31 cellular contexts compared by ENCODE assay signal in genomic region chr1:192958871-192959270, GRCh38.
DNase-seq lines count a peak whose midpoint lies in the region; ATAC-seq, FAIRE-seq and TF ChIP-seq lines count a peak whose summit lies in the region.
"Had no signal": no experiment of that assay in that cellular context is flagged by ENCODE, and none has a peak within 500 bp of the region (broad histone marks: within the 10 kb centered on the region; RNA-seq: fewer than 3 reads in every experiment).

No MANE protein-coding gene starts in this region.

- no peak overlapping the region for H3K27ac Mint-ChIP-seq in endodermal cell
- H3K27ac Mint-ChIP-seq: activated CD8-positive, alpha-beta memory T cell treated with anti-CD3 and anti-CD28 coated beads, Interleukin-2, amount 10 ng/mL, durations not matched to agents 7 days and 5 days; activated naive CD4-positive, alpha-beta T cell treated with anti-CD3 and anti-CD28 coated beads, Interleukin-2, amount 10 ng/mL, durations not matched to agents 7 days and 5 days; activated T-cell treated with anti-CD3 and anti-CD28 coated beads, Interleukin-2, amount 50 U/mL, for 72 hours; B cell; CD8-positive, alpha-beta memory T cell; stimulated activated effector memory CD8-positive, alpha-beta T cell treated with anti-CD3 and anti-CD28 coated beads, Interleukin-12 subunit alpha, Interleukin-12 subunit beta, amount 100 ng/mL, for 72 hours; WTC11 had no signal

- H3K27me3 ChIP-seq in endodermal cell (ENCODE audit: control insufficient read depth, insufficient read depth, low read length, poor library complexity, severe bottlenecking): no peaks in the 10 kb centered on the region
- H3K27me3 ChIP-seq: heart right ventricle, neutrophil, upper lobe of left lung had no signal

- no peak for TF ChIP-seq CTCF in epithelial cell of esophagus (IDR thresholded peaks at IDR 0.05; ENCODE audit: insufficient read depth, low read depth, low read length, missing control alignments)
- TF ChIP-seq CTCF in endodermal cell (conservative IDR thresholded peaks at IDR 0.05): no peak

- no peaks in the 10 kb centered on the region for H3K27me3 Mint-ChIP-seq in endodermal cell (ENCODE audit: insufficient read depth)
- H3K27me3 Mint-ChIP-seq: activated CD8-positive, alpha-beta memory T cell treated with anti-CD3 and anti-CD28 coated beads, Interleukin-2, amount 10 ng/mL, durations not matched to agents 7 days and 5 days; activated naive CD4-positive, alpha-beta T cell treated with anti-CD3 and anti-CD28 coated beads, Interleukin-2, amount 10 ng/mL, durations not matched to agents 7 days and 5 days; B cell; CD8-positive, alpha-beta memory T cell had no signal

- no peak for ATAC-seq in GM21526 (IDR thresholded peaks at IDR 0.05; ENCODE audit: low FRiP score, unreplicated experiment)
- ATAC-seq: activated CD8-positive, alpha-beta memory T cell treated with anti-CD3 and anti-CD28 coated beads, Interleukin-2, amount 10 ng/mL, durations not matched to agents 7 days and 5 days; activated T-cell treated with anti-CD3 and anti-CD28 coated beads, Interleukin-2, amount 50 U/mL, for 72 hours; HCT116; heart right ventricle; stimulated activated effector memory CD8-positive, alpha-beta T cell treated with anti-CD3 and anti-CD28 coated beads, Interleukin-12 subunit alpha, Interleukin-12 subunit beta, amount 100 ng/mL, for 72 hours; WTC11 had no signal

- no peaks in the 10 kb centered on the region for H3K4me1 ChIP-seq in endodermal cell (ENCODE audit: control insufficient read depth, insufficient read depth, low read length)
- H3K4me1 ChIP-seq: heart right ventricle, upper lobe of left lung had no signal

- no peak overlapping the region for H3K4me3 Mint-ChIP-seq in endodermal cell
- H3K4me3 Mint-ChIP-seq: activated CD8-positive, alpha-beta memory T cell treated with anti-CD3 and anti-CD28 coated beads, Interleukin-2, amount 10 ng/mL, durations not matched to agents 7 days and 5 days; activated naive CD4-positive, alpha-beta T cell treated with anti-CD3 and anti-CD28 coated beads, Interleukin-2, amount 10 ng/mL, durations not matched to agents 7 days and 5 days; activated T-cell treated with anti-CD3 and anti-CD28 coated beads, Interleukin-2, amount 50 U/mL, for 72 hours; B cell; CD8-positive, alpha-beta memory T cell; stimulated activated effector memory CD8-positive, alpha-beta T cell treated with anti-CD3 and anti-CD28 coated beads, Interleukin-12 subunit alpha, Interleukin-12 subunit beta, amount 100 ng/mL, for 72 hours; WTC11 had no signal

- H3K4me1 Mint-ChIP-seq in endodermal cell: no peaks in the 10 kb centered on the region
- H3K4me1 Mint-ChIP-seq: activated naive CD4-positive, alpha-beta T cell treated with anti-CD3 and anti-CD28 coated beads, Interleukin-2, amount 10 ng/mL, durations not matched to agents 7 days and 5 days; B cell; WTC11 had no signal

- no peaks in the 10 kb centered on the region for H3K9me3 ChIP-seq in endodermal cell (ENCODE audit: control insufficient read depth, low read length)
- H3K9me3 ChIP-seq: heart right ventricle, neutrophil, upper lobe of left lung had no signal

- no peak overlapping the region for H3K9ac ChIP-seq in endodermal cell (ENCODE audit: extremely low read depth, low read length, poor library complexity, severe bottlenecking)

- H3K4me3 ChIP-seq in epithelial cell of esophagus (ENCODE audit: low read length) (no peak overlapping the region), endodermal cell (ENCODE audit: low read length) (no peak overlapping the region)
- H3K4me3 ChIP-seq: heart right ventricle, PC-9, upper lobe of left lung had no signal

- no peaks in the 10 kb centered on the region for H3K36me3 ChIP-seq in endodermal cell (ENCODE audit: control insufficient read depth, insufficient read depth, low read length)
- H3K36me3 ChIP-seq: heart right ventricle, neutrophil, upper lobe of left lung had no signal

- FAIRE-seq in G401.6 (lab: Jason Lieb, UNC): peak; percentile 17

- no peaks in the 10 kb centered on the region for H3K36me3 Mint-ChIP-seq in endodermal cell (ENCODE audit: low read depth)
- H3K36me3 Mint-ChIP-seq: activated naive CD4-positive, alpha-beta T cell treated with anti-CD3 and anti-CD28 coated beads, Interleukin-2, amount 10 ng/mL, durations not matched to agents 7 days and 5 days; stimulated activated effector memory CD8-positive, alpha-beta T cell treated with anti-CD3 and anti-CD28 coated beads, Interleukin-12 subunit alpha, Interleukin-12 subunit beta, amount 100 ng/mL, for 72 hours; WTC11 had no signal

- no peaks in the 10 kb centered on the region for H3K9me3 Mint-ChIP-seq in endodermal cell
- H3K9me3 Mint-ChIP-seq: activated naive CD4-positive, alpha-beta T cell treated with anti-CD3 and anti-CD28 coated beads, Interleukin-2, amount 10 ng/mL, durations not matched to agents 7 days and 5 days; activated T-cell treated with anti-CD3 and anti-CD28 coated beads, Interleukin-2, amount 50 U/mL, for 72 hours; CD8-positive, alpha-beta memory T cell; stimulated activated effector memory CD8-positive, alpha-beta T cell treated with anti-CD3 and anti-CD28 coated beads, Interleukin-12 subunit alpha, Interleukin-12 subunit beta, amount 100 ng/mL, for 72 hours; WTC11 had no signal

- DNase-seq in LHCN-M2 (ENCODE audit: low read depth) (peak; percentile 86), epithelial cell of esophagus (ENCODE audit: low read depth) (peak; percentile 56), non-pigmented ciliary epithelial cell (ENCODE audit: low read depth) (peak; percentile 24), HT-29 (ENCODE audit: low spot score) (no peak), germinal center (ENCODE audit: low spot score) (no peak), endodermal cell (no peak)
- DNase-seq: activated CD4-positive, alpha-beta T cell treated with anti-CD3 and anti-CD28 coated beads, Interleukin-2, amount 50 U/mL, for 1 hour; activated CD8-positive, alpha-beta memory T cell treated with anti-CD3 and anti-CD28 coated beads, Interleukin-2, amount 10 ng/mL, durations not matched to agents 7 days and 5 days; activated naive CD4-positive, alpha-beta T cell treated with anti-CD3 and anti-CD28 coated beads, Interleukin-2, amount 10 ng/mL, durations not matched to agents 7 days and 5 days; activated T-cell treated with anti-CD3 and anti-CD28 coated beads, Interleukin-2, amount 50 U/mL, for 72 hours; aorta; CD8-positive, alpha-beta memory T cell; effector CD8-positive, alpha-beta T cell; heart right ventricle; mesenchymal stem cell; NCI-H1417; NCI-H2081 treated with DMSO at 0.1 percent for 48 hours; NCI-H510A treated with DMSO at 0.1 percent for 48 hours; PC-9; Right ventricle myocardium superior; stimulated activated CD4-positive, alpha-beta T cell treated with anti-CD3 and anti-CD28 coated beads, Interleukin-2, amount 100 ng/mL, for 48 hours; substantia nigra; T1000; upper lobe of left lung had no signal

- H3K27ac ChIP-seq in endodermal cell (ENCODE audit: low read depth, low read length): no peak overlapping the region
- H3K27ac ChIP-seq: heart right ventricle, PC-9, upper lobe of left lung had no signal

Comparison
In these comparisons a context has a peak if more than half of its experiments do, and no peak if none do; other contexts are left out.
1. DNase-seq: peak in LHCN-M2 (single experiment), epithelial cell of esophagus (single experiment) and non-pigmented ciliary epithelial cell (single experiment); none in HT-29 (single experiment), germinal center (single experiment) and endodermal cell (single experiment).